ENCODE assay signal across 3 cellular contexts in the genomic region with DNA sequence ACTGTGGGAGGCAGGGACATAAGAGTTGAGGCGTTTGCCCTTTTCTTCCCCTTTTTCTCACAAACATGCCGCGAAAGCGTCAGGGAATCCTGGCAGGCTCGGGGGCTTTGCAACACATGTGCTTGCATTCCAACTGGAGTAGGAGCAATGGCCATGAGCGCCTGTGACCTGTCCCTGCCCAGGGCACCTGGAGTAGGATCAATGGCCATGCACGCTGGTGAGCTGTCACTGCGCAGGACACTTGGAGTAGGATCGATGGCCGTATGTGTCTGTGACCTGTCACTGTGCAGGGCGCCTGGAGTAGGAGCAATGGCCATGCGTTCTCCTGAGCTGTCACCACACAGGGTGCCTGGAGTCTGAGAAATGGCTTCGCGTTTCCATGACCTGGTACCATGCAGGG. TPM values are rescaled to one million over a fixed set of nuclear protein-coding genes. Genes with fewer than 3 reads are reported as not detected.
"Had no signal": no experiment of that assay in that cellular context is flagged by ENCODE, and none has a peak within 500 bp of the region (broad histone marks: within the 10 kb centered on the region; RNA-seq: fewer than 3 reads in every experiment).

No MANE protein-coding gene starts in this region.

RNA-seq across cellular contexts. Expression of a gene that starts 51.2 kb away (rescaled TPM):
- total RNA-seq: LHCN-M2, M059J, MCF 10A had no signal

RNA-seq across cellular contexts. Expression of a gene that starts 55.6 kb away (rescaled TPM):
- total RNA-seq: LHCN-M2, MCF 10A had no signal
